Comparison of ENCODE assay signal across 10 cellular contexts in genomic region chr13:27442071-27442647, GRCh38. TPM values are rescaled to one million over a fixed set of nuclear protein-coding genes. Genes with fewer than 3 reads are reported as not detected.
DNase-seq lines count a peak whose midpoint lies in the region; ATAC-seq and TF ChIP-seq lines count a peak whose summit lies in the region.
"Had no signal": no experiment of that assay in that cellular context is flagged by ENCODE, and none has a peak within 500 bp of the region (broad histone marks: within the 10 kb centered on the region; RNA-seq: fewer than 3 reads in every experiment).

No MANE protein-coding gene starts in this region.

- intact Hi-C loops in PC-3 (cut with micrococcal nuclease): no loop called here

- BruUV-seq in PC-3 (replicated peaks; lab: Mats Ljungman, UMichigan): no TSS peak

- peak overlapping the region in 9 of 11 experiments; percentile 11 to 47 (median 27); a peak in 13 of 22 replicates for H3K9ac ChIP-seq in BLaER1 treated with 17β-estradiol and CSF1 and Interleukin-3, amounts not matched to agents 10 nM and 100 nM
- no peak overlapping the region for H3K9ac ChIP-seq in mucosa of rectum (ENCODE audit: low read depth in 1 of 2, low read length in 2 of 2)
- H3K9ac ChIP-seq in PC-3 (ENCODE audit: low read length): no peak overlapping the region

- H3K27ac Mint-ChIP-seq in osteocyte (ENCODE audit: unreplicated experiment): no peak overlapping the region

- POLR2A ChIA-PET in PC-3 (lab: Charles Lee; ENCODE audit: unreplicated experiment): no interaction called here

- H3K4me2 ChIP-seq in BLaER1 treated with 17β-estradiol and CSF1 and Interleukin-3, amounts not matched to agents 10 nM and 100 nM: peak overlapping the region; percentile 62 to 97 (median 80)
- H3K4me2 ChIP-seq in PC-3 (ENCODE audit: low read length): no peak overlapping the region

- H3K27me3 ChIP-seq in BLaER1 treated with 17β-estradiol and CSF1 and Interleukin-3, amounts not matched to agents 10 nM and 100 nM: no peaks in the 10 kb centered on the region
- H3K27me3 ChIP-seq in mucosa of rectum (ENCODE audit: control insufficient read depth in 2 of 2, insufficient read depth in 2 of 2, low read length in 2 of 2) (no peaks in the 10 kb centered on the region), MG63 (no peaks in the 10 kb centered on the region), PC-3 (ENCODE audit: low read length) (no peaks in the 10 kb centered on the region)

- CTCF ChIA-PET in PC-3 (lab: Charles Lee): no interaction called here

- ATAC-seq in HG03196 (IDR thresholded peaks at IDR 0.05; ENCODE audit: unreplicated experiment): no peak
- ATAC-seq in PC-3: no peak

- H3K4me1 ChIP-seq in BLaER1 treated with 17β-estradiol and CSF1 and Interleukin-3, amounts not matched to agents 10 nM and 100 nM: peaks cover 32 to 91% (median 74%) of the 10 kb centered on the region in 10 experiments
- H3K4me1 ChIP-seq in mucosa of rectum (ENCODE audit: control insufficient read depth in 2 of 2, insufficient read depth in 2 of 2, low read length in 2 of 2) (peaks cover 18 to 23% of the 10 kb centered on the region in 2 donors), PC-3 (ENCODE audit: insufficient read depth, low read length) (no peaks in the 10 kb centered on the region)

- no peaks in the 10 kb centered on the region for H3K9me3 ChIP-seq in BLaER1 treated with 17β-estradiol and CSF1 and Interleukin-3, amounts not matched to agents 10 nM and 100 nM (replicated peaks in 1 of 11)
- H3K9me3 ChIP-seq in KOPT-K1 (ENCODE audit: insufficient read depth, low read length, poor library complexity, severe bottlenecking): no peaks in the 10 kb centered on the region
- no peaks in the 10 kb centered on the region for H3K9me3 ChIP-seq in mucosa of rectum (ENCODE audit: control insufficient read depth in 2 of 2, low read length in 2 of 2)
- no peaks in the 10 kb centered on the region for H3K9me3 ChIP-seq in MG63
- H3K9me3 ChIP-seq in PC-3 (ENCODE audit: low read length): no peaks in the 10 kb centered on the region

- peak; percentile 24 for DNase-seq in activated gamma-delta T cell (lab: John Stamatoyannopoulos, UW)
- no peak for DNase-seq in osteocyte (ENCODE audit: extremely low spot score, unreplicated experiment)
- no peak for DNase-seq in MG63
- DNase-seq in PC-3: no peak
- DNase-seq: C1 segment of cervical spinal cord, H9 had no signal

- H3K9me3 Mint-ChIP-seq in osteocyte (ENCODE audit: unreplicated experiment): no peaks in the 10 kb centered on the region
- H3K9me3 Mint-ChIP-seq: H9 had no signal

- H3K4me3 ChIP-seq in BLaER1 treated with 17β-estradiol and CSF1 and Interleukin-3, amounts not matched to agents 10 nM and 100 nM: peak overlapping the region in 7 of 10 experiments; percentile 3 to 24 (median 15); a peak in 8 of 20 replicates
- peak overlapping the region; percentile 11 to 13 for H3K4me3 ChIP-seq in mucosa of rectum (ENCODE audit: low read length in 2 of 2)
- no peak overlapping the region for H3K4me3 ChIP-seq in MG63
- H3K4me3 ChIP-seq in PC-3 (ENCODE audit: low read length): no peak overlapping the region

- H3K36me3 Mint-ChIP-seq in osteocyte (ENCODE audit: unreplicated experiment): peaks cover 29% of the 10 kb centered on the region

- H3K4me1 Mint-ChIP-seq in osteocyte (ENCODE audit: unreplicated experiment): no peaks in the 10 kb centered on the region
- H3K4me1 Mint-ChIP-seq: H9 had no signal

- no peaks in the 10 kb centered on the region for H3F3A ChIP-seq in PC-3 (ENCODE audit: low read length, unreplicated experiment)

- H3K79me2 ChIP-seq in PC-3 (ENCODE audit: low read length): peaks cover 23% of the 10 kb centered on the region

- TF ChIP-seq CTCF in osteocyte (IDR thresholded peaks at IDR 0.05) (no peak), PC-3 (conservative IDR thresholded peaks at IDR 0.05; ENCODE audit: low read depth, low read length) (no peak)

- peaks cover 4 to 52% (median 28%) of the 10 kb centered on the region in 11 experiments; a peak in 17 of 22 replicates for H4K20me1 ChIP-seq in BLaER1 treated with 17β-estradiol and CSF1 and Interleukin-3, amounts not matched to agents 10 nM and 100 nM
- H4K20me1 ChIP-seq in PC-3 (ENCODE audit: low read length): no peaks in the 10 kb centered on the region

- H3K27ac ChIP-seq in BLaER1 treated with 17β-estradiol and CSF1 and Interleukin-3, amounts not matched to agents 10 nM and 100 nM: peak overlapping the region in 9 of 11 experiments; percentile 2 to 56 (median 31); a peak in 13 of 22 replicates
- H3K27ac ChIP-seq in KOPT-K1 (ENCODE audit: low read depth, low read length, poor library complexity, severe bottlenecking): peak overlapping the region; percentile 63
- H3K27ac ChIP-seq in mucosa of rectum (ENCODE audit: low read depth in 2 of 2, low read length in 2 of 2): peak overlapping the region; percentile 41 to 58
- no peak overlapping the region for H3K27ac ChIP-seq in PC-3 (ENCODE audit: low read length)

- peaks cover 29 to 76% (median 41%) of the 10 kb centered on the region in 11 experiments for H3K36me3 ChIP-seq in BLaER1 treated with 17β-estradiol and CSF1 and Interleukin-3, amounts not matched to agents 10 nM and 100 nM
- H3K36me3 ChIP-seq in KOPT-K1 (ENCODE audit: insufficient read depth, low read length) (peaks cover 25% of the 10 kb centered on the region), mucosa of rectum (ENCODE audit: control insufficient read depth in 2 of 2, insufficient read depth in 2 of 2, low read length in 2 of 2) (peaks cover 10 to 17% of the 10 kb centered on the region in 2 donors), MG63 (no peaks in the 10 kb centered on the region; the same call in 1 of the 2 replicates), PC-3 (ENCODE audit: low read depth, low read length) (no peaks in the 10 kb centered on the region)

- no peaks in the 10 kb centered on the region for H3K9me2 ChIP-seq in PC-3 (replicated peaks; ENCODE audit: low read length)

- H3K27me3 Mint-ChIP-seq in osteocyte (ENCODE audit: unreplicated experiment): no peaks in the 10 kb centered on the region

- H2AFZ ChIP-seq in PC-3 (ENCODE audit: low read length): no peak overlapping the region

- no peak overlapping the region for H3K4me3 Mint-ChIP-seq in osteocyte (ENCODE audit: unreplicated experiment)
- H3K4me3 Mint-ChIP-seq: H9 had no signal

RNA-seq across cellular contexts. Expression of gene MTIF3, which starts 8.2 kb away (rescaled TPM):
- 38.9 and 41.6 TPM in 2 replicates for total RNA-seq in osteocyte
- total RNA-seq in MG63 (2014; rRNA removed; shearing (Covaris generic); ENCODE audit: low replicate concordance): 63.2 and 96.7 TPM in 2 replicates
- 28.2 and 43.9 TPM in 2 replicates for total RNA-seq in PC-3 (2014; rRNA removed)

RNA-seq across cellular contexts. Expression of gene GTF3A, which starts 17.7 kb away (rescaled TPM):
- total RNA-seq in osteocyte (67.0 and 67.4 TPM in 2 replicates), PC-3 (2014; rRNA removed) (174 and 201 TPM in 2 replicates)
- total RNA-seq in MG63 (2014; rRNA removed; shearing (Covaris generic); ENCODE audit: low replicate concordance): 310 and 416 TPM in 2 replicates

Comparison
In these comparisons a context has a peak if more than half of its experiments do, and no peak if none do; other contexts are left out.
1. H3K4me3 ChIP-seq: peak in BLaER1 treated with 17β-estradiol and CSF1 and Interleukin-3, amounts not matched to agents 10 nM and 100 nM (7 of 10) and mucosa of rectum (2 of 2); none in MG63 (single experiment) and PC-3 (single experiment).
2. H3K9ac ChIP-seq: peak in BLaER1 treated with 17β-estradiol and CSF1 and Interleukin-3, amounts not matched to agents 10 nM and 100 nM (9 of 11); none in mucosa of rectum (0 of 2) and PC-3 (single experiment).